2 cellular contexts compared by ENCODE assay signal in the genomic region with DNA sequence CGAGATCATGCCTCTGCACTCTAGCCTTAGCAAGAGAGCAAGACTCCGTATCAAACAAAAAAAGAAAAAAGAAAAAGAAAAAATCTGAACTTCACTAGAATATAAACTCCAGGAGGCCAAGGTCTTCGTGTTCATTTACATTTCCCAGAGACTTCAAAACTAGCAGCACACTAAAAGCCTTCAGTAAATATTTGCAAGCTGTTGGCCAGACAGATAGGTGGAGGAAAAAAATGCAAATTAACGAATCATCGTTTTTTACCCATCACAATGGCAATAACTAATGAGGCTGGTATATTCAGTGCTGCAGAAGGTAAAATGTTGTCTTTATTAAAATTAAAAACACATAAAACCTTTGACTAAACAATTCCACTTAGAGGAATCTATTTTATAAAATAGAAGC.
A peak's percentile ranks its signal among the peaks of the same experiment; 100 is the strongest.
TF ChIP-seq lines count a peak whose summit lies in the region.

No MANE protein-coding gene starts in this region.

TF ChIP-seq in K562, 482 proteins besides CTCF, POLR2A, EP300 and RAD21:
- no peak for TF ChIP-seq CCNT2 (IDR thresholded peaks at IDR 0.05; ENCODE audit: borderline replicate concordance, extremely low read depth, insufficient read length, low read depth, low read length)
- TF ChIP-seq, protein P1, sequence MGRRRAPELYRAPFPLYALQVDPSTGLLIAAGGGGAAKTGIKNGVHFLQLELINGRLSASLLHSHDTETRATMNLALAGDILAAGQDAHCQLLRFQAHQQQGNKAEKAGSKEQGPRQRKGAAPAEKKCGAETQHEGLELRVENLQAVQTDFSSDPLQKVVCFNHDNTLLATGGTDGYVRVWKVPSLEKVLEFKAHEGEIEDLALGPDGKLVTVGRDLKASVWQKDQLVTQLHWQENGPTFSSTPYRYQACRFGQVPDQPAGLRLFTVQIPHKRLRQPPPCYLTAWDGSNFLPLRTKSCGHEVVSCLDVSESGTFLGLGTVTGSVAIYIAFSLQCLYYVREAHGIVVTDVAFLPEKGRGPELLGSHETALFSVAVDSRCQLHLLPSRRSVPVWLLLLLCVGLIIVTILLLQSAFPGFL (CRISPR knock-in tag; IDR thresholded peaks at IDR 0.05) = no peak
- 0 out of 2 replicates have a peak, but pooled peaks have one; percentile 26 for TF ChIP-seq MAFG (tag; conservative IDR thresholded peaks at IDR 0.05)
- TF ChIP-seq SRSF1 (IDR thresholded peaks at IDR 0.05; ENCODE audit: low read depth, low read length) = no peak
- TF ChIP-seq C11orf30 (IDR thresholded peaks at IDR 0.05; ENCODE audit: low read depth) = peak; percentile 69
- no peak for TF ChIP-seq ZNF408 (CRISPR knock-in tag; IDR thresholded peaks at IDR 0.05; ENCODE audit: low read depth)
- 0 out of 2 replicates have a peak, but pooled peaks have one; percentile 18 for TF ChIP-seq MAFK (IDR thresholded peaks at IDR 0.05; ENCODE audit: low read length)
- TF ChIP-seq MAFF (IDR thresholded peaks at IDR 0.05; ENCODE audit: low read length) = peak; percentile 13; the same call in 1 of the 2 replicates
- no peak for TF ChIP-seq NR4A1 (CRISPR knock-in tag; IDR thresholded peaks at IDR 0.05)
- no peak for TF ChIP-seq NR4A1 (tag; IDR thresholded peaks at IDR 0.05)
- TF ChIP-seq ZNF316 (IDR thresholded peaks at IDR 0.05) = peak; percentile 61

TF ChIP-seq in HepG2, 621 proteins besides CTCF, POLR2A, EP300 and RAD21 (continues in another document):
- TF ChIP-seq, protein P2, sequence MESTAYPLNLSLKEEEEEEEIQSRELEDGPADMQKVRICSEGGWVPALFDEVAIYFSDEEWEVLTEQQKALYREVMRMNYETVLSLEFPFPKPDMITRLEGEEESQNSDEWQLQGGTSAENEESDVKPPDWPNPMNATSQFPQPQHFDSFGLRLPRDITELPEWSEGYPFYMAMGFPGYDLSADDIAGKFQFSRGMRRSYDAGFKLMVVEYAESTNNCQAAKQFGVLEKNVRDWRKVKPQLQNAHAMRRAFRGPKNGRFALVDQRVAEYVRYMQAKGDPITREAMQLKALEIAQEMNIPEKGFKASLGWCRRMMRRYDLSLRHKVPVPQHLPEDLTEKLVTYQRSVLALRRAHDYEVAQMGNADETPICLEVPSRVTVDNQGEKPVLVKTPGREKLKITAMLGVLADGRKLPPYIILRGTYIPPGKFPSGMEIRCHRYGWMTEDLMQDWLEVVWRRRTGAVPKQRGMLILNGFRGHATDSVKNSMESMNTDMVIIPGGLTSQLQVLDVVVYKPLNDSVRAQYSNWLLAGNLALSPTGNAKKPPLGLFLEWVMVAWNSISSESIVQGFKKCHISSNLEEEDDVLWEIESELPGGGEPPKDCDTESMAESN (CRISPR knock-in tag; conservative IDR thresholded peaks at IDR 0.05) = no peak
- TF ChIP-seq NR2F2 (IDR thresholded peaks at IDR 0.05; ENCODE audit: borderline replicate concordance, low read depth) (0 out of 2 replicates have a peak, but pooled peaks have one; percentile 39), ZFY (CRISPR knock-in tag; IDR thresholded peaks at IDR 0.05) (no peak), HMG20A (CRISPR knock-in tag; IDR thresholded peaks at IDR 0.05; ENCODE audit: borderline replicate concordance) (peak; percentile 52; the same call in 1 of the 2 replicates), PHF21A (CRISPR knock-in tag; IDR thresholded peaks at IDR 0.05) (0 out of 2 replicates have a peak, but pooled peaks have one; percentile 16), PHB2 (IDR thresholded peaks at IDR 0.05; ENCODE audit: partially characterized antibody) (no peak), RARA (CRISPR knock-in tag; IDR thresholded peaks at IDR 0.05) (peak; percentile 63), FOXA3 (CRISPR knock-in tag; IDR thresholded peaks at IDR 0.05) (peak; percentile 62), ZNF205 (CRISPR knock-in tag; IDR thresholded peaks at IDR 0.05) (no peak), ZNF460 (CRISPR knock-in tag; IDR thresholded peaks at IDR 0.05; ENCODE audit: borderline replicate concordance) (no peak), BCL6 (CRISPR knock-in tag; IDR thresholded peaks at IDR 0.05) (0 out of 2 replicates have a peak, but pooled peaks have one; percentile 53), CCDC6 (CRISPR knock-in tag; IDR thresholded peaks at IDR 0.05) (no peak), ZBTB3 (CRISPR knock-in tag; IDR thresholded peaks at IDR 0.05; ENCODE audit: borderline replicate concordance, low read depth) (no peak), SAP130 (CRISPR knock-in tag; IDR thresholded peaks at IDR 0.05; ENCODE audit: low read depth) (0 out of 2 replicates have a peak, but pooled peaks have one; percentile 26), ZNF720 (CRISPR knock-in tag; IDR thresholded peaks at IDR 0.05) (no peak), POGZ (CRISPR knock-in tag; IDR thresholded peaks at IDR 0.05) (peak; percentile 43; the same call in 1 of the 2 replicates), FOXA1 (IDR thresholded peaks at IDR 0.05) (no peak), FOXA1 (CRISPR knock-in tag; IDR thresholded peaks at IDR 0.05) (peak; percentile 52), KDM3A (CRISPR knock-in tag; IDR thresholded peaks at IDR 0.05; ENCODE audit: low read depth) (no peak), TCF7 (IDR thresholded peaks at IDR 0.05; ENCODE audit: low read depth) (peak; percentile 75), CREB1 (IDR thresholded peaks at IDR 0.05) (no peak), CREB1 (CRISPR knock-in tag; IDR thresholded peaks at IDR 0.05) (0 out of 2 replicates have a peak, but pooled peaks have one; percentile 25), JARID2 (CRISPR knock-in tag; IDR thresholded peaks at IDR 0.05; ENCODE audit: insufficient replicate concordance) (no peak), MAFK (conservative IDR thresholded peaks at IDR 0.05 in 1 of 2, IDR thresholded peaks at IDR 0.05 in 1 of 2; ENCODE audit: low read length in 2 of 2) (peak; percentile 21 to 61; a peak in 2 of 4 replicates), ELF4 (CRISPR knock-in tag; IDR thresholded peaks at IDR 0.05; ENCODE audit: borderline replicate concordance) (no peak), HDAC2 (CRISPR knock-in tag; IDR thresholded peaks at IDR 0.05) (peak; percentile 20; the same call in 1 of the 2 replicates), GATAD2A (CRISPR knock-in tag; IDR thresholded peaks at IDR 0.05) (peak; percentile 37; the same call in 1 of the 2 replicates), SOX5 (CRISPR knock-in tag; IDR thresholded peaks at IDR 0.05; ENCODE audit: borderline replicate concordance) (peak; percentile 57; the same call in 1 of the 2 replicates)
- TF ChIP-seq, protein P3, sequence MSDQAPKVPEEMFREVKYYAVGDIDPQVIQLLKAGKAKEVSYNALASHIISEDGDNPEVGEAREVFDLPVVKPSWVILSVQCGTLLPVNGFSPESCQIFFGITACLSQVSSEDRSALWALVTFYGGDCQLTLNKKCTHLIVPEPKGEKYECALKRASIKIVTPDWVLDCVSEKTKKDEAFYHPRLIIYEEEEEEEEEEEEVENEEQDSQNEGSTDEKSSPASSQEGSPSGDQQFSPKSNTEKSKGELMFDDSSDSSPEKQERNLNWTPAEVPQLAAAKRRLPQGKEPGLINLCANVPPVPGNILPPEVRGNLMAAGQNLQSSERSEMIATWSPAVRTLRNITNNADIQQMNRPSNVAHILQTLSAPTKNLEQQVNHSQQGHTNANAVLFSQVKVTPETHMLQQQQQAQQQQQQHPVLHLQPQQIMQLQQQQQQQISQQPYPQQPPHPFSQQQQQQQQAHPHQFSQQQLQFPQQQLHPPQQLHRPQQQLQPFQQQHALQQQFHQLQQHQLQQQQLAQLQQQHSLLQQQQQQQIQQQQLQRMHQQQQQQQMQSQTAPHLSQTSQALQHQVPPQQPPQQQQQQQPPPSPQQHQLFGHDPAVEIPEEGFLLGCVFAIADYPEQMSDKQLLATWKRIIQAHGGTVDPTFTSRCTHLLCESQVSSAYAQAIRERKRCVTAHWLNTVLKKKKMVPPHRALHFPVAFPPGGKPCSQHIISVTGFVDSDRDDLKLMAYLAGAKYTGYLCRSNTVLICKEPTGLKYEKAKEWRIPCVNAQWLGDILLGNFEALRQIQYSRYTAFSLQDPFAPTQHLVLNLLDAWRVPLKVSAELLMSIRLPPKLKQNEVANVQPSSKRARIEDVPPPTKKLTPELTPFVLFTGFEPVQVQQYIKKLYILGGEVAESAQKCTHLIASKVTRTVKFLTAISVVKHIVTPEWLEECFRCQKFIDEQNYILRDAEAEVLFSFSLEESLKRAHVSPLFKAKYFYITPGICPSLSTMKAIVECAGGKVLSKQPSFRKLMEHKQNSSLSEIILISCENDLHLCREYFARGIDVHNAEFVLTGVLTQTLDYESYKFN (CRISPR knock-in tag; conservative IDR thresholded peaks at IDR 0.05) = peak; percentile 62
- TF ChIP-seq, protein P4, sequence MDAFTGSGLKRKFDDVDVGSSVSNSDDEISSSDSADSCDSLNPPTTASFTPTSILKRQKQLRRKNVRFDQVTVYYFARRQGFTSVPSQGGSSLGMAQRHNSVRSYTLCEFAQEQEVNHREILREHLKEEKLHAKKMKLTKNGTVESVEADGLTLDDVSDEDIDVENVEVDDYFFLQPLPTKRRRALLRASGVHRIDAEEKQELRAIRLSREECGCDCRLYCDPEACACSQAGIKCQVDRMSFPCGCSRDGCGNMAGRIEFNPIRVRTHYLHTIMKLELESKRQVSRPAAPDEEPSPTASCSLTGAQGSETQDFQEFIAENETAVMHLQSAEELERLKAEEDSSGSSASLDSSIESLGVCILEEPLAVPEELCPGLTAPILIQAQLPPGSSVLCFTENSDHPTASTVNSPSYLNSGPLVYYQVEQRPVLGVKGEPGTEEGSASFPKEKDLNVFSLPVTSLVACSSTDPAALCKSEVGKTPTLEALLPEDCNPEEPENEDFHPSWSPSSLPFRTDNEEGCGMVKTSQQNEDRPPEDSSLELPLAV (CRISPR knock-in tag; conservative IDR thresholded peaks at IDR 0.05; ENCODE audit: low read depth) = no peak
- TF ChIP-seq, protein P5, sequence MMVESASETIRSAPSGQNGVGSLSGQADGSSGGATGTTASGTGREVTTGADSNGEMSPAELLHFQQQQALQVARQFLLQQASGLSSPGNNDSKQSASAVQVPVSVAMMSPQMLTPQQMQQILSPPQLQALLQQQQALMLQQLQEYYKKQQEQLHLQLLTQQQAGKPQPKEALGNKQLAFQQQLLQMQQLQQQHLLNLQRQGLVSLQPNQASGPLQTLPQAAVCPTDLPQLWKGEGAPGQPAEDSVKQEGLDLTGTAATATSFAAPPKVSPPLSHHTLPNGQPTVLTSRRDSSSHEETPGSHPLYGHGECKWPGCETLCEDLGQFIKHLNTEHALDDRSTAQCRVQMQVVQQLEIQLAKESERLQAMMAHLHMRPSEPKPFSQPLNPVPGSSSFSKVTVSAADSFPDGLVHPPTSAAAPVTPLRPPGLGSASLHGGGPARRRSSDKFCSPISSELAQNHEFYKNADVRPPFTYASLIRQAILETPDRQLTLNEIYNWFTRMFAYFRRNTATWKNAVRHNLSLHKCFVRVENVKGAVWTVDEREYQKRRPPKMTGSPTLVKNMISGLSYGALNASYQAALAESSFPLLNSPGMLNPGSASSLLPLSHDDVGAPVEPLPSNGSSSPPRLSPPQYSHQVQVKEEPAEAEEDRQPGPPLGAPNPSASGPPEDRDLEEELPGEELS (CRISPR knock-in tag; IDR thresholded peaks at IDR 0.05) = peak; percentile 58; the same call in 1 of the 2 replicates
- TF ChIP-seq, protein P6, sequence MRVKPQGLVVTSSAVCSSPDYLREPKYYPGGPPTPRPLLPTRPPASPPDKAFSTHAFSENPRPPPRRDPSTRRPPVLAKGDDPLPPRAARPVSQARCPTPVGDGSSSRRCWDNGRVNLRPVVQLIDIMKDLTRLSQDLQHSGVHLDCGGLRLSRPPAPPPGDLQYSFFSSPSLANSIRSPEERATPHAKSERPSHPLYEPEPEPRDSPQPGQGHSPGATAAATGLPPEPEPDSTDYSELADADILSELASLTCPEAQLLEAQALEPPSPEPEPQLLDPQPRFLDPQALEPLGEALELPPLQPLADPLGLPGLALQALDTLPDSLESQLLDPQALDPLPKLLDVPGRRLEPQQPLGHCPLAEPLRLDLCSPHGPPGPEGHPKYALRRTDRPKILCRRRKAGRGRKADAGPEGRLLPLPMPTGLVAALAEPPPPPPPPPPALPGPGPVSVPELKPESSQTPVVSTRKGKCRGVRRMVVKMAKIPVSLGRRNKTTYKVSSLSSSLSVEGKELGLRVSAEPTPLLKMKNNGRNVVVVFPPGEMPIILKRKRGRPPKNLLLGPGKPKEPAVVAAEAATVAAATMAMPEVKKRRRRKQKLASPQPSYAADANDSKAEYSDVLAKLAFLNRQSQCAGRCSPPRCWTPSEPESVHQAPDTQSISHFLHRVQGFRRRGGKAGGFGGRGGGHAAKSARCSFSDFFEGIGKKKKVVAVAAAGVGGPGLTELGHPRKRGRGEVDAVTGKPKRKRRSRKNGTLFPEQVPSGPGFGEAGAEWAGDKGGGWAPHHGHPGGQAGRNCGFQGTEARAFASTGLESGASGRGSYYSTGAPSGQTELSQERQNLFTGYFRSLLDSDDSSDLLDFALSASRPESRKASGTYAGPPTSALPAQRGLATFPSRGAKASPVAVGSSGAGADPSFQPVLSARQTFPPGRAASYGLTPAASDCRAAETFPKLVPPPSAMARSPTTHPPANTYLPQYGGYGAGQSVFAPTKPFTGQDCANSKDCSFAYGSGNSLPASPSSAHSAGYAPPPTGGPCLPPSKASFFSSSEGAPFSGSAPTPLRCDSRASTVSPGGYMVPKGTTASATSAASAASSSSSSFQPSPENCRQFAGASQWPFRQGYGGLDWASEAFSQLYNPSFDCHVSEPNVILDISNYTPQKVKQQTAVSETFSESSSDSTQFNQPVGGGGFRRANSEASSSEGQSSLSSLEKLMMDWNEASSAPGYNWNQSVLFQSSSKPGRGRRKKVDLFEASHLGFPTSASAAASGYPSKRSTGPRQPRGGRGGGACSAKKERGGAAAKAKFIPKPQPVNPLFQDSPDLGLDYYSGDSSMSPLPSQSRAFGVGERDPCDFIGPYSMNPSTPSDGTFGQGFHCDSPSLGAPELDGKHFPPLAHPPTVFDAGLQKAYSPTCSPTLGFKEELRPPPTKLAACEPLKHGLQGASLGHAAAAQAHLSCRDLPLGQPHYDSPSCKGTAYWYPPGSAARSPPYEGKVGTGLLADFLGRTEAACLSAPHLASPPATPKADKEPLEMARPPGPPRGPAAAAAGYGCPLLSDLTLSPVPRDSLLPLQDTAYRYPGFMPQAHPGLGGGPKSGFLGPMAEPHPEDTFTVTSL (CRISPR knock-in tag; IDR thresholded peaks at IDR 0.05; ENCODE audit: borderline replicate concordance) = peak; percentile 39; the same call in 1 of the 2 replicates
- TF ChIP-seq, protein P7, sequence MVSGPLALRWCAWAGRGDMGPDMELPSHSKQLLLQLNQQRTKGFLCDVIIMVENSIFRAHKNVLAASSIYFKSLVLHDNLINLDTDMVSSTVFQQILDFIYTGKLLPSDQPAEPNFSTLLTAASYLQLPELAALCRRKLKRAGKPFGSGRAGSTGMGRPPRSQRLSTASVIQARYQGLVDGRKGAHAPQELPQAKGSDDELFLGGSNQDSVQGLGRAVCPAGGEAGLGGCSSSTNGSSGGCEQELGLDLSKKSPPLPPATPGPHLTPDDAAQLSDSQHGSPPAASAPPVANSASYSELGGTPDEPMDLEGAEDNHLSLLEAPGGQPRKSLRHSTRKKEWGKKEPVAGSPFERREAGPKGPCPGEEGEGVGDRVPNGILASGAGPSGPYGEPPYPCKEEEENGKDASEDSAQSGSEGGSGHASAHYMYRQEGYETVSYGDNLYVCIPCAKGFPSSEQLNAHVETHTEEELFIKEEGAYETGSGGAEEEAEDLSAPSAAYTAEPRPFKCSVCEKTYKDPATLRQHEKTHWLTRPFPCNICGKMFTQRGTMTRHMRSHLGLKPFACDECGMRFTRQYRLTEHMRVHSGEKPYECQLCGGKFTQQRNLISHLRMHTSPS (CRISPR knock-in tag; IDR thresholded peaks at IDR 0.05; ENCODE audit: low read depth) = no peak
